Comparison of ENCODE assay signal across 11 cellular contexts in the genomic region with DNA sequence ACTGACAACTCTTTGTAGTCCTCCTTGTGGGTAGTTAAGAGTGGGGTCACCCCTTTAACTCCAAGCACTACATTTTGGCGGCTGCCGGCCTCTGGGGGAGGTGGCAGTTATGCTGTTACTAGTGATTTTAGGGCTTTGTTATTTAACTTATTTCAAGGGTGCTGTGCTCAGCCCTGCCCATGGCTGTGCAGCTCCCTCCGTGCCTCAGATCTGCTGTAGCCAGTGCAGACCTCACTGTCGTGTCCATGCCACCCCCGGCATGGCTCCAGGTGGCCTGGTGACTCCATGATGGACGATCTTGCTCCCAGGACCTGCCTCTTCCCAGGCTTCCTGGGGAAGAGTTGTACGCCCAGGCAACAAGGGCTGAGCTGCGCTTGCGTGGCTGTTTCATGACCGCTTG. TPM values are rescaled to one million over a fixed set of nuclear protein-coding genes. Genes with fewer than 3 reads are reported as not detected.
DNase-seq lines count a peak whose midpoint lies in the region; ATAC-seq lines count a peak whose summit lies in the region.
"Had no signal": no experiment of that assay in that cellular context is flagged by ENCODE, and none has a peak within 500 bp of the region (broad histone marks: within the 10 kb centered on the region; RNA-seq: fewer than 3 reads in every experiment).

No MANE protein-coding gene starts in this region.

- H3K27ac ChIP-seq in thymus (ENCODE audit: low read depth), result peak overlapping the region; percentile 56

- H3K4me3 Mint-ChIP-seq in activated naive CD4-positive, alpha-beta T cell treated with anti-CD3 and anti-CD28 coated beads for 36 hours, result no peak overlapping the region
- peak overlapping the region; percentile 87 for H3K4me3 Mint-ChIP-seq in activated T-helper 17 cell treated with anti-CD3 and anti-CD28 coated beads, Interleukin-2, amount 50 U/mL, for 72 hours
- H3K4me3 Mint-ChIP-seq in immature natural killer cell, result peak overlapping the region in 1 of 5 donors; percentile 27

- no peaks in the 10 kb centered on the region for H3K27me3 ChIP-seq in thymus (ENCODE audit: control insufficient read depth, insufficient read depth)

- 95% methylated on average over 10 of the region's 10 CpGs for WGBS in thymus

- H3K27ac Mint-ChIP-seq in activated naive CD4-positive, alpha-beta T cell treated with anti-CD3 and anti-CD28 coated beads for 36 hours, result peak overlapping the region; percentile 86
- peak overlapping the region; percentile 99 for H3K27ac Mint-ChIP-seq in activated T-helper 17 cell treated with anti-CD3 and anti-CD28 coated beads, Interleukin-2, amount 50 U/mL, for 72 hours
- H3K27ac Mint-ChIP-seq in immature natural killer cell, result peak overlapping the region; percentile 95 to 98 (median 97)

- intact Hi-C loops in activated naive CD4-positive, alpha-beta T cell treated with anti-CD3 and anti-CD28 coated beads for 36 hours (cut with micrococcal nuclease), result no loop called here

- H3K4me1 Mint-ChIP-seq in activated naive CD4-positive, alpha-beta T cell treated with anti-CD3 and anti-CD28 coated beads for 36 hours (ENCODE audit: low read depth), result peaks cover 86% of the 10 kb centered on the region
- H3K4me1 Mint-ChIP-seq in activated T-helper 17 cell treated with anti-CD3 and anti-CD28 coated beads, Interleukin-2, amount 50 U/mL, for 72 hours, result peaks cover 50% of the 10 kb centered on the region
- H3K4me1 Mint-ChIP-seq in immature natural killer cell, result peaks cover 59 to 65% of the 10 kb centered on the region in 2 donors

- no peaks in the 10 kb centered on the region for H3K9me3 ChIP-seq in thymus (ENCODE audit: control insufficient read depth)

- no peaks in the 10 kb centered on the region for H3K9me3 Mint-ChIP-seq in activated naive CD4-positive, alpha-beta T cell treated with anti-CD3 and anti-CD28 coated beads for 36 hours
- no peaks in the 10 kb centered on the region for H3K9me3 Mint-ChIP-seq in activated T-helper 17 cell treated with anti-CD3 and anti-CD28 coated beads, Interleukin-2, amount 50 U/mL, for 72 hours
- no peaks in the 10 kb centered on the region for H3K9me3 Mint-ChIP-seq in immature natural killer cell

- H3K4me3 ChIP-seq in thymus (ENCODE audit: low read length), result no peak overlapping the region

- no peaks in the 10 kb centered on the region for H3K27me3 Mint-ChIP-seq in activated naive CD4-positive, alpha-beta T cell treated with anti-CD3 and anti-CD28 coated beads for 36 hours (ENCODE audit: low read depth)
- H3K27me3 Mint-ChIP-seq in activated T-helper 17 cell treated with anti-CD3 and anti-CD28 coated beads, Interleukin-2, amount 50 U/mL, for 72 hours, result no peaks in the 10 kb centered on the region
- H3K27me3 Mint-ChIP-seq in immature natural killer cell (ENCODE audit: low read depth in 3 of 3), result peaks cover 0 to 9% (median 3%) of the 10 kb centered on the region in 3 donors

- H3K36me3 ChIP-seq in thymus (ENCODE audit: control insufficient read depth, insufficient read depth), result peaks cover 32% of the 10 kb centered on the region

- ATAC-seq in activated T-helper 17 cell treated with anti-CD3 and anti-CD28 coated beads, Interleukin-2, amount 50 U/mL, for 72 hours (replicated peaks), result no peak
- ATAC-seq in HG03342 (IDR thresholded peaks at IDR 0.05; ENCODE audit: unreplicated experiment), result no peak

- CTCF ChIA-PET in activated naive CD4-positive, alpha-beta T cell treated with anti-CD3 and anti-CD28 coated beads for 36 hours (lab: Charles Lee), result interaction anchor here (1.6 to 2.7 kb wide), 2 partner anchors 106 to 109 kb away, joined by 6 to 7 read pairs; no protein-coding TSS in a partner anchor

- H3K36me3 Mint-ChIP-seq in activated naive CD4-positive, alpha-beta T cell treated with anti-CD3 and anti-CD28 coated beads for 36 hours (ENCODE audit: low read depth), result peaks cover 43% of the 10 kb centered on the region
- peaks cover 99% of the 10 kb centered on the region for H3K36me3 Mint-ChIP-seq in activated T-helper 17 cell treated with anti-CD3 and anti-CD28 coated beads, Interleukin-2, amount 50 U/mL, for 72 hours (ENCODE audit: low read depth)
- H3K36me3 Mint-ChIP-seq in immature natural killer cell, result peaks cover 12 to 27% (median 12%) of the 10 kb centered on the region in 3 donors

- DNase-seq in activated naive CD4-positive, alpha-beta T cell treated with anti-CD3 and anti-CD28 coated beads for 36 hours, result no peak
- DNase-seq in activated naive CD4-positive, alpha-beta T cell (lab: John Stamatoyannopoulos, UW), result no peak
- DNase-seq in immature natural killer cell, result no peak
- no peak for DNase-seq in NCI-H446 treated with DMSO at 0.1 percent for 48 hours (lab: John Stamatoyannopoulos, UW)
- DNase-seq in stimulated activated CD4-positive, alpha-beta T cell treated with anti-CD3 and anti-CD28 coated beads, Interleukin-4, amount 100 ng/mL, for 24 hours, result no peak
- DNase-seq: Kasumi-1 had no signal

- H3K4me1 ChIP-seq in thymus (ENCODE audit: control insufficient read depth, insufficient read depth, low read length), result peaks cover 41% of the 10 kb centered on the region
- H3K4me1 ChIP-seq: parathyroid adenoma had no signal

RNA-seq across cellular contexts. Expression of gene UQCC2, which starts 15.4 kb away (rescaled TPM):
- 100 to 1,000 TPM; 199 to 205 TPM for total RNA-seq in activated naive CD4-positive, alpha-beta T cell treated with anti-CD3 and anti-CD28 coated beads for 36 hours
- total RNA-seq in activated T-helper 17 cell treated with anti-CD3 and anti-CD28 coated beads, Interleukin-2, amount 50 U/mL, for 72 hours, result 100 to 1,000 TPM in 1 of 2 donors, 10 to 100 TPM in 1; 65.5 to 112 TPM
- polyA plus RNA-seq in immature natural killer cell (10 to 100 TPM; 27.9 to 48.8 (median 37.4) TPM), thymus (67.3 TPM)

RNA-seq across cellular contexts. Expression of gene IP6K3, which starts 50.6 kb away (rescaled TPM):
- not detected for total RNA-seq in activated naive CD4-positive, alpha-beta T cell treated with anti-CD3 and anti-CD28 coated beads for 36 hours
- not detected for total RNA-seq in activated T-helper 17 cell treated with anti-CD3 and anti-CD28 coated beads, Interleukin-2, amount 50 U/mL, for 72 hours
- polyA plus RNA-seq in immature natural killer cell, result not detected
- polyA plus RNA-seq in thymus, result 6.6 TPM
- total RNA-seq: activated CD8-positive, alpha-beta memory T cell treated with anti-CD3 and anti-CD28 coated beads for 36 hours had no signal
